1 cellular context compared by ENCODE assay signal in genomic region chr19:42108527-42109389, GRCh38.
TF ChIP-seq lines count a peak whose summit lies in the region.

No MANE protein-coding gene starts in this region.

TF ChIP-seq in GM12878, 131 proteins besides CTCF, POLR2A, EP300 and RAD21 (continued from another document and continues in another):
- TF ChIP-seq ATF3 (IDR thresholded peaks at IDR 0.05; ENCODE audit: borderline replicate concordance, extremely low read depth, low read depth, low read length) = peak; percentile 73; the same call in 1 of the 2 replicates
- no peak for TF ChIP-seq SUZ12 (IDR thresholded peaks at IDR 0.05; ENCODE audit: unreplicated experiment)
- TF ChIP-seq SIX5 (IDR thresholded peaks at IDR 0.05; ENCODE audit: low read depth, low read length, severe bottlenecking) = no peak
- peak; percentile 37; the same call in 1 of the 2 replicates for TF ChIP-seq HCFC1 (IDR thresholded peaks at IDR 0.05; ENCODE audit: low read length)
- TF ChIP-seq ETV6 (conservative IDR thresholded peaks at IDR 0.05 in 1 of 2, IDR thresholded peaks at IDR 0.05 in 1 of 2; ENCODE audit: borderline replicate concordance in 1 of 2, low read depth in 1 of 2) = no peak
- no peak; the same call in 1 of the 2 replicates for TF ChIP-seq E2F4 (IDR thresholded peaks at IDR 0.05; ENCODE audit: low read depth, low read length)
- peak; percentile 49; the same call in 1 of the 2 replicates for TF ChIP-seq MLLT1 (IDR thresholded peaks at IDR 0.05)
- TF ChIP-seq E2F8 (IDR thresholded peaks at IDR 0.05; ENCODE audit: low read depth, partially characterized antibody) = peak; percentile 43
- peak; percentile 93 for TF ChIP-seq ZNF592 (IDR thresholded peaks at IDR 0.05)
- TF ChIP-seq SKIL (IDR thresholded peaks at IDR 0.05; ENCODE audit: low read depth, poor library complexity, severe bottlenecking) = peak; percentile 65
- TF ChIP-seq YY1 (IDR thresholded peaks at IDR 0.05; ENCODE audit: low read depth, low read length) = peak; percentile 89
- TF ChIP-seq JUNB (IDR thresholded peaks at IDR 0.05) = no peak
- peak; percentile 91; the same call in 1 of the 2 replicates for TF ChIP-seq STAT1 (conservative IDR thresholded peaks at IDR 0.05)
- peak; percentile 61; the same call in 1 of the 2 replicates for TF ChIP-seq SIN3A (IDR thresholded peaks at IDR 0.05; ENCODE audit: low read depth, low read length)
- TF ChIP-seq YBX1 (IDR thresholded peaks at IDR 0.05) = no peak
- no peak for TF ChIP-seq MAX (IDR thresholded peaks at IDR 0.05; ENCODE audit: low read depth, low read length)
- TF ChIP-seq DPF2 (IDR thresholded peaks at IDR 0.05) = no peak
- TF ChIP-seq ZBTB4 (CRISPR knock-in tag; IDR thresholded peaks at IDR 0.05) = no peak
- TF ChIP-seq REST (IDR thresholded peaks at IDR 0.05; ENCODE audit: low read depth, low read length) = no peak
- TF ChIP-seq IKZF1 (conservative IDR thresholded peaks at IDR 0.05) = 0 out of 2 replicates have a peak, but pooled peaks have one; percentile 19
- TF ChIP-seq MTA2 (IDR thresholded peaks at IDR 0.05; ENCODE audit: low read depth) = no peak
- TF ChIP-seq IKZF2 (IDR thresholded peaks at IDR 0.05) = no peak; a peak in 1 of 4 replicates
- TF ChIP-seq BHLHE40 (IDR thresholded peaks at IDR 0.05; ENCODE audit: borderline replicate concordance in 1 of 2, low read depth in 2 of 2, low read length in 1 of 2) = peak; percentile 10 to 64; a peak in 1 of 4 replicates
- TF ChIP-seq BCL11A (IDR thresholded peaks at IDR 0.05; ENCODE audit: low read depth, low read length) = no peak
- no peak for TF ChIP-seq NKRF (conservative IDR thresholded peaks at IDR 0.05)
- no peak for TF ChIP-seq TBL1XR1 (IDR thresholded peaks at IDR 0.05; ENCODE audit: low read depth, low read length)
- no peak for TF ChIP-seq EGR1 (IDR thresholded peaks at IDR 0.05; ENCODE audit: borderline replicate concordance in 1 of 2, low read depth in 2 of 2, low read length in 2 of 2)
- TF ChIP-seq CHD2 (IDR thresholded peaks at IDR 0.05; ENCODE audit: borderline replicate concordance, low read depth, low read length) = 0 out of 2 replicates have a peak, but pooled peaks have one; percentile 35
- no peak for TF ChIP-seq SREBF2 (IDR thresholded peaks at IDR 0.05; ENCODE audit: low read length)
- TF ChIP-seq PML (IDR thresholded peaks at IDR 0.05; ENCODE audit: low read length) = no peak
- peak; percentile 86 for TF ChIP-seq HDGF (IDR thresholded peaks at IDR 0.05)
- TF ChIP-seq NR2C1 (IDR thresholded peaks at IDR 0.05) = no peak
- TF ChIP-seq GABPA (IDR thresholded peaks at IDR 0.05; ENCODE audit: low read depth) = no peak
